ENCODE assay signal across 5 cellular contexts in genomic region chr2:96060325-96060724, GRCh38. TPM values are rescaled to one million over a fixed set of nuclear protein-coding genes. Genes with fewer than 3 reads are reported as not detected.
"Had no signal": no experiment of that assay in that cellular context is flagged by ENCODE, and none has a peak within 500 bp of the region (broad histone marks: within the 10 kb centered on the region; RNA-seq: fewer than 3 reads in every experiment).

No MANE protein-coding gene starts in this region.

RNA-seq across cellular contexts. Expression of gene GPAT2, which starts 25.6 kb away (rescaled TPM):
- total RNA-seq: mesothelial cell of epicardium, smooth muscle cell had no signal
- polyA plus RNA-seq: mammary epithelial cell, neural cell had no signal

RNA-seq across cellular contexts. Expression of gene ADRA2B, which starts 56.0 kb away (rescaled TPM):
- total RNA-seq: natural killer cell treated with Interleukin-12 subunit alpha and Interleukin-12 subunit beta and Interleukin-15 and Interleukin-18, amount 100 ng/mL, for 72 hours had no signal
- polyA plus RNA-seq: neural cell had no signal
